In genomic region chr5:181241393-181241975, GRCh38 we compare ENCODE assay signal across 1 cellular context.
A peak's percentile ranks its signal among the peaks of the same experiment; 100 is the strongest.
TF ChIP-seq lines count a peak whose summit lies in the region.

No MANE protein-coding gene starts in this region.

TF ChIP-seq in HepG2, 621 proteins besides CTCF, POLR2A, EP300 and RAD21 (continued from another document and continues in another):
- TF ChIP-seq ZNF512B (CRISPR knock-in tag; IDR thresholded peaks at IDR 0.05; ENCODE audit: borderline replicate concordance) (no peak), NR0B2 (CRISPR knock-in tag; IDR thresholded peaks at IDR 0.05) (no peak), ZSCAN30 (CRISPR knock-in tag; IDR thresholded peaks at IDR 0.05) (no peak), TP53 (CRISPR knock-in tag; conservative IDR thresholded peaks at IDR 0.05) (no peak), RBFOX2 (IDR thresholded peaks at IDR 0.05; ENCODE audit: low read depth, low read length) (peak; percentile 51; the same call in 1 of the 2 replicates), FOXP4 (CRISPR knock-in tag; IDR thresholded peaks at IDR 0.05) (no peak), YY1 (IDR thresholded peaks at IDR 0.05; ENCODE audit: insufficient read depth, insufficient replicate concordance, low read depth, low read length) (no peak), PAF1 (CRISPR knock-in tag; IDR thresholded peaks at IDR 0.05) (no peak; the same call in 1 of the 2 replicates), ZNF652 (CRISPR knock-in tag; IDR thresholded peaks at IDR 0.05; ENCODE audit: borderline replicate concordance, low read depth) (no peak), TEF (CRISPR knock-in tag; IDR thresholded peaks at IDR 0.05) (no peak), MAZ (IDR thresholded peaks at IDR 0.05; ENCODE audit: borderline replicate concordance, low read depth, low read length) (no peak), MAZ (CRISPR knock-in tag; IDR thresholded peaks at IDR 0.05; ENCODE audit: low read depth) (no peak), ATF3 (CRISPR knock-in tag; IDR thresholded peaks at IDR 0.05) (peak; percentile 76), ATF1 (CRISPR knock-in tag; IDR thresholded peaks at IDR 0.05) (no peak), ZNF557 (CRISPR knock-in tag; IDR thresholded peaks at IDR 0.05) (no peak), ZNF234 (CRISPR knock-in tag; conservative IDR thresholded peaks at IDR 0.05) (no peak), ZBTB49 (CRISPR knock-in tag; IDR thresholded peaks at IDR 0.05; ENCODE audit: borderline replicate concordance) (no peak), ZNF329 (CRISPR knock-in tag; IDR thresholded peaks at IDR 0.05; ENCODE audit: low read depth) (no peak), SP4 (CRISPR knock-in tag; IDR thresholded peaks at IDR 0.05) (no peak), SALL1 (CRISPR knock-in tag; IDR thresholded peaks at IDR 0.05) (0 out of 2 replicates have a peak, but pooled peaks have one; percentile 24), ZNF513 (CRISPR knock-in tag; conservative IDR thresholded peaks at IDR 0.05) (no peak), GATAD1 (CRISPR knock-in tag; IDR thresholded peaks at IDR 0.05) (no peak), KDM5B (CRISPR knock-in tag; IDR thresholded peaks at IDR 0.05; ENCODE audit: borderline replicate concordance) (no peak), SUZ12 (IDR thresholded peaks at IDR 0.05; ENCODE audit: low read depth, low read length) (no peak), ZNF441 (CRISPR knock-in tag; IDR thresholded peaks at IDR 0.05; ENCODE audit: borderline replicate concordance) (no peak), ATAD3A (CRISPR knock-in tag; IDR thresholded peaks at IDR 0.05) (no peak), NONO (IDR thresholded peaks at IDR 0.05) (no peak), NONO (CRISPR knock-in tag; conservative IDR thresholded peaks at IDR 0.05) (no peak), POLR2AphosphoS5 (IDR thresholded peaks at IDR 0.05; ENCODE audit: low read depth, low read length) (peak; percentile 31; the same call in 1 of the 2 replicates), KDM6A (CRISPR knock-in tag; IDR thresholded peaks at IDR 0.05; ENCODE audit: low read depth) (no peak), HBP1 (CRISPR knock-in tag; IDR thresholded peaks at IDR 0.05; ENCODE audit: low read depth) (peak; percentile 43; the same call in 1 of the 2 replicates), ZMAT5 (CRISPR knock-in tag; IDR thresholded peaks at IDR 0.05; ENCODE audit: borderline replicate concordance, low read depth) (no peak), ZFP36 (IDR thresholded peaks at IDR 0.05; ENCODE audit: borderline replicate concordance, low read depth, low read length, partially characterized antibody) (no peak), ATF2 (CRISPR knock-in tag; IDR thresholded peaks at IDR 0.05) (0 out of 2 replicates have a peak, but pooled peaks have one; percentile 45), ZNF605 (CRISPR knock-in tag; IDR thresholded peaks at IDR 0.05) (no peak), ZNF589 (CRISPR knock-in tag; conservative IDR thresholded peaks at IDR 0.05) (no peak), PLSCR1 (CRISPR knock-in tag; IDR thresholded peaks at IDR 0.05; ENCODE audit: borderline replicate concordance) (no peak), MIER3 (CRISPR knock-in tag; IDR thresholded peaks at IDR 0.05; ENCODE audit: borderline replicate concordance) (0 out of 2 replicates have a peak, but pooled peaks have one; percentile 14), NFIB (CRISPR knock-in tag; IDR thresholded peaks at IDR 0.05; ENCODE audit: borderline replicate concordance) (no peak), FOXJ3 (CRISPR knock-in tag; IDR thresholded peaks at IDR 0.05; ENCODE audit: borderline replicate concordance) (no peak), ZNF503 (CRISPR knock-in tag; IDR thresholded peaks at IDR 0.05) (no peak), SATB2 (CRISPR knock-in tag; IDR thresholded peaks at IDR 0.05) (no peak), ZNF691 (CRISPR knock-in tag; IDR thresholded peaks at IDR 0.05; ENCODE audit: borderline replicate concordance, low read depth) (no peak), ZBTB1 (CRISPR knock-in tag; IDR thresholded peaks at IDR 0.05; ENCODE audit: borderline replicate concordance) (no peak), PLRG1 (conservative IDR thresholded peaks at IDR 0.05) (no peak), ZFY (CRISPR knock-in tag; IDR thresholded peaks at IDR 0.05) (peak; percentile 34; the same call in 1 of the 2 replicates), U2AF1 (optimal IDR thresholded peaks at IDR 0.05; ENCODE audit: low read depth, low read length) (no peak), GATAD2A (CRISPR knock-in tag; IDR thresholded peaks at IDR 0.05) (peak; percentile 16; the same call in 1 of the 2 replicates), ATRX (CRISPR knock-in tag; IDR thresholded peaks at IDR 0.05; ENCODE audit: borderline replicate concordance) (no peak), ZNF549 (CRISPR knock-in tag; IDR thresholded peaks at IDR 0.05) (no peak), MAFG (CRISPR knock-in tag; IDR thresholded peaks at IDR 0.05) (no peak)
